Comparison of ENCODE assay signal across 8 cellular contexts in the genomic region with DNA sequence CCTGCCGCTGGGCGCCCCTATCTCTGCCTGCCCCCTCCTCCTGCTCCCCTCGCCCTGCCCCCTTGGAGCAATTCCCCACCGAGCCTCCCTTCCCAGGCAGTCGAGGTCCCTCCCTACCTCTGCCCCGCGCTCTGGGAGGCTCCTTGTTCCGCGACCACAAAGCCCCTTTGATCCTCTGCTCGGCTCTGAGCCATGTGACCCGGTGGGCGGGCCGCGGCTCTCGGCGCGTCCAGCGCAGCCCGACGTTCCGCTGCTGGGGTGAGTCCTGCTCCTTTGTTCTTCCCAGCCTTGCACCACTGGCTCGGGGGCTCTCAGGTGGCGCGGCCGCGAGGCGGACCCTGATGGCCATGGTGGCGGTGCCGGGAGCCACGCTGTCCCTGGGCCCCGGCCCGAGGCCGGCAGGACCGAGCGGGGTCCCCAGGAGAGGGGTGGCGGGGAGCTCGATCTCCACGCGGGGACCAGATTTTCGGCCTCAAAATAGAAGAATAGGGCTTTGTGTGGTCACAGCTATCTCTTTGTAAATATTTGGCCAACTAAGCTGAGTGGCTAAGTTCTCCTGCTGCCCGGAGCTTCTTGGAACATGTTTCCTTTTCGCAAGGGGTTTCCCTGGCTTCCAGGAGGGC.
DNase-seq lines count a peak whose midpoint lies in the region; ATAC-seq and TF ChIP-seq lines count a peak whose summit lies in the region.

No MANE protein-coding gene starts in this region.

- no peaks in the 10 kb centered on the region for H3K27me3 ChIP-seq in parathyroid adenoma (ENCODE audit: control insufficient read depth, insufficient read depth, low read length)

- peak overlapping the region; percentile 43 for H3K4me3 ChIP-seq in parathyroid adenoma (ENCODE audit: low read depth, low read length)

- intact Hi-C loops in left cardiac atrium (cut with DNase I), result no loop called here

- peak overlapping the region; percentile 100 for H3K27ac Mint-ChIP-seq in activated naive CD8-positive, alpha-beta T cell treated with anti-CD3 and anti-CD28 coated beads, Interleukin-2, amount 50 U/mL, for 24 hours

- H3K4me1 Mint-ChIP-seq in activated naive CD8-positive, alpha-beta T cell treated with anti-CD3 and anti-CD28 coated beads, Interleukin-2, amount 50 U/mL, for 24 hours, result peaks cover 68% of the 10 kb centered on the region

- peak overlapping the region; percentile 41 for H3K4me2 ChIP-seq in parathyroid adenoma (ENCODE audit: low read length)

- ATAC-seq in HG02759 (IDR thresholded peaks at IDR 0.05; ENCODE audit: unreplicated experiment), result peak; percentile 41
- ATAC-seq in activated naive CD8-positive, alpha-beta T cell treated with anti-CD3 and anti-CD28 coated beads, Interleukin-2, amount 50 U/mL, for 24 hours, result peak; percentile 34
- peak; percentile 64 to 75 for ATAC-seq in left cardiac atrium
- no peak for ATAC-seq in GM21423 (IDR thresholded peaks at IDR 0.05; ENCODE audit: unreplicated experiment)

- no peaks in the 10 kb centered on the region for H3K27me3 Mint-ChIP-seq in activated naive CD8-positive, alpha-beta T cell treated with anti-CD3 and anti-CD28 coated beads, Interleukin-2, amount 50 U/mL, for 24 hours

- TF ChIP-seq CTCF in parathyroid adenoma (IDR thresholded peaks at IDR 0.05), result no peak

- H3K79me2 ChIP-seq in parathyroid adenoma, result peaks cover 64% of the 10 kb centered on the region

- H3K9ac ChIP-seq in parathyroid adenoma, result no peak overlapping the region

- DNase-seq in COLO829 (ENCODE audit: low spot score) (peak; percentile 93), left cardiac atrium (peak; percentile 77), SW 1271 (lab: John Stamatoyannopoulos, UW) (no peak)
- DNase-seq in activated naive CD8-positive, alpha-beta T cell treated with anti-CD3 and anti-CD28 coated beads, Interleukin-2, amount 50 U/mL, for 24 hours, result peak; percentile 84

- peak overlapping the region; percentile 87 for H3K4me3 Mint-ChIP-seq in activated naive CD8-positive, alpha-beta T cell treated with anti-CD3 and anti-CD28 coated beads, Interleukin-2, amount 50 U/mL, for 24 hours

- H3K9me3 ChIP-seq in parathyroid adenoma (ENCODE audit: control insufficient read depth, low read length), result no peaks in the 10 kb centered on the region

- H3K36me3 Mint-ChIP-seq in activated naive CD8-positive, alpha-beta T cell treated with anti-CD3 and anti-CD28 coated beads, Interleukin-2, amount 50 U/mL, for 24 hours (ENCODE audit: low read depth), result peaks cover 20% of the 10 kb centered on the region

- TF ChIP-seq POLR2A in Raji (IDR thresholded peaks at IDR 0.05; ENCODE audit: insufficient read depth, low read depth, low read length), result peak; percentile 82

- H2AFZ ChIP-seq in parathyroid adenoma, result no peak overlapping the region

- peak overlapping the region; percentile 16 for H3K27ac ChIP-seq in parathyroid adenoma

- H3K4me1 ChIP-seq in parathyroid adenoma, result peaks cover 27% of the 10 kb centered on the region

- H3K9me3 Mint-ChIP-seq in activated naive CD8-positive, alpha-beta T cell treated with anti-CD3 and anti-CD28 coated beads, Interleukin-2, amount 50 U/mL, for 24 hours, result no peaks in the 10 kb centered on the region

- H3K36me3 ChIP-seq in parathyroid adenoma (ENCODE audit: control insufficient read depth, insufficient read depth, low read length), result no peaks in the 10 kb centered on the region

Comparison
In these comparisons a context has a peak if more than half of its experiments do, and no peak if none do; other contexts are left out.
1. DNase-seq: peak in COLO829 (single experiment), activated naive CD8-positive, alpha-beta T cell treated with anti-CD3 and anti-CD28 coated beads, Interleukin-2, amount 50 U/mL, for 24 hours (single experiment) and left cardiac atrium (single experiment); none in SW 1271 (0 of 2).